12 cellular contexts compared by ENCODE assay signal in genomic region chr6:137297887-137298286, GRCh38.
A peak's percentile ranks its signal among the peaks of the same experiment; 100 is the strongest.
DNase-seq lines count a peak whose midpoint lies in the region; ATAC-seq and TF ChIP-seq lines count a peak whose summit lies in the region.
"Had no signal": no experiment of that assay in that cellular context is flagged by ENCODE, and none has a peak within 500 bp of the region (broad histone marks: within the 10 kb centered on the region; RNA-seq: fewer than 3 reads in every experiment).

No MANE protein-coding gene starts in this region.

- H3K27ac Mint-ChIP-seq in naive thymus-derived CD4-positive, alpha-beta T cell = no peak overlapping the region
- no peak overlapping the region for H3K27ac Mint-ChIP-seq in CD4-positive, alpha-beta memory T cell

- no peaks in the 10 kb centered on the region for H3K36me3 Mint-ChIP-seq in naive thymus-derived CD4-positive, alpha-beta T cell
- H3K36me3 Mint-ChIP-seq in CD4-positive, alpha-beta memory T cell = no peaks in the 10 kb centered on the region

- H3K9me3 ChIP-seq in naive thymus-derived CD4-positive, alpha-beta T cell (ENCODE audit: control insufficient read depth in 2 of 3, low read length in 3 of 3) = no peaks in the 10 kb centered on the region
- no peaks in the 10 kb centered on the region for H3K9me3 ChIP-seq in CD4-positive, alpha-beta memory T cell (ENCODE audit: control insufficient read depth in 1 of 2, low read length in 2 of 2)
- H3K9me3 ChIP-seq: uterus had no signal

- POLR2A ChIA-PET in naive thymus-derived CD4-positive, alpha-beta T cell (lab: Charles Lee) = no interaction called here
- POLR2A ChIA-PET in CD4-positive, alpha-beta memory T cell (lab: Charles Lee; ENCODE audit: partially characterized antibody) = interaction anchor here (1.2 kb wide), 1 partner anchor 13 kb away, joined by 3 read pairs; no protein-coding TSS in a partner anchor

- H3K27me3 ChIP-seq in H7 (ENCODE audit: control insufficient read depth, insufficient read depth, low read length) = no peaks in the 10 kb centered on the region
- H3K27me3 ChIP-seq in naive thymus-derived CD4-positive, alpha-beta T cell (ENCODE audit: control insufficient read depth in 2 of 2, insufficient read depth in 2 of 2, low read length in 2 of 2) = no peaks in the 10 kb centered on the region
- H3K27me3 ChIP-seq in CD4-positive, alpha-beta memory T cell (ENCODE audit: insufficient read depth, low read length) = no peaks in the 10 kb centered on the region
- H3K27me3 ChIP-seq: uterus had no signal

- no peak for TF ChIP-seq CTCF in fibroblast of mammary gland (conservative IDR thresholded peaks at IDR 0.05; ENCODE audit: control insufficient read depth, insufficient read depth, low read depth, low read length)

- intact Hi-C loops in naive thymus-derived CD4-positive, alpha-beta T cell (cut with micrococcal nuclease) = no loop called here
- intact Hi-C loops in CD4-positive, alpha-beta memory T cell (cut with micrococcal nuclease) = no loop called here

- peak; percentile 50 for ATAC-seq in naive thymus-derived CD4-positive, alpha-beta T cell

- peaks cover 0 to 2% (median 0%) of the 10 kb centered on the region in 7 donors for H3K4me1 Mint-ChIP-seq in naive thymus-derived CD4-positive, alpha-beta T cell
- H3K4me1 Mint-ChIP-seq in CD4-positive, alpha-beta memory T cell = no peaks in the 10 kb centered on the region

- H3K9me3 Mint-ChIP-seq in naive thymus-derived CD4-positive, alpha-beta T cell = no peaks in the 10 kb centered on the region
- H3K9me3 Mint-ChIP-seq in CD4-positive, alpha-beta memory T cell = peaks cover 0 to 3% (median 0%) of the 10 kb centered on the region in 8 donors

- H3K27ac ChIP-seq in naive thymus-derived CD4-positive, alpha-beta T cell (ENCODE audit: low read depth, low read length) = no peak overlapping the region
- H3K27ac ChIP-seq in CD4-positive, alpha-beta memory T cell (ENCODE audit: low read depth, low read length) = no peak overlapping the region
- H3K27ac ChIP-seq: uterus had no signal

- DNase-seq in H7 (peak; percentile 69), SKM-1 (lab: John Stamatoyannopoulos, UW; ENCODE audit: unreplicated experiment) (peak; percentile 16), fibroblast of mammary gland (ENCODE audit: low read depth) (peak; percentile 58), GM19240 (ENCODE audit: insufficient read length, low spot score) (no peak), superior temporal gyrus (ENCODE audit: extremely low spot score) (no peak)
- no peak for DNase-seq in naive thymus-derived CD4-positive, alpha-beta T cell
- no peak for DNase-seq in activated CD8-positive, alpha-beta memory T cell treated with anti-CD3 and anti-CD28 coated beads, Interleukin-2, amount 50 U/mL, for 48 hours
- no peak for DNase-seq in CD4-positive, alpha-beta memory T cell
- DNase-seq: effector CD8-positive, alpha-beta T cell; Karpas-422; left cardiac atrium; uterus had no signal

- no peak overlapping the region for H3K4me3 Mint-ChIP-seq in naive thymus-derived CD4-positive, alpha-beta T cell
- H3K4me3 Mint-ChIP-seq in CD4-positive, alpha-beta memory T cell = no peak overlapping the region

- H3K4me3 ChIP-seq in H7 (ENCODE audit: insufficient read depth, low read depth, low read length) (no peak overlapping the region), fibroblast of mammary gland (ENCODE audit: control insufficient read depth, low read depth, low read length) (no peak overlapping the region)
- H3K4me3 ChIP-seq in naive thymus-derived CD4-positive, alpha-beta T cell (ENCODE audit: low read length) = no peak overlapping the region
- H3K4me3 ChIP-seq in CD4-positive, alpha-beta memory T cell (ENCODE audit: low read length in 2 of 2) = no peak overlapping the region
- H3K4me3 ChIP-seq: uterus had no signal

- CTCF ChIA-PET in naive thymus-derived CD4-positive, alpha-beta T cell (lab: Charles Lee) = interaction anchor here (0.6 to 1.0 kb wide), 2 partner anchors 315 to 1196 kb away, joined by 3 read pairs; no protein-coding TSS in a partner anchor
- CTCF ChIA-PET in CD4-positive, alpha-beta memory T cell (lab: Charles Lee; ENCODE audit: partially characterized antibody) = interaction anchor here (0.5 to 2.0 kb wide), 2 partner anchors 17 to 56 kb away, joined by 4 to 10 read pairs; no protein-coding TSS in a partner anchor

- no peaks in the 10 kb centered on the region for H3K4me1 ChIP-seq in naive thymus-derived CD4-positive, alpha-beta T cell (ENCODE audit: control insufficient read depth in 2 of 2, insufficient read depth in 2 of 2, low read length in 2 of 2)
- no peaks in the 10 kb centered on the region for H3K4me1 ChIP-seq in CD4-positive, alpha-beta memory T cell (ENCODE audit: insufficient read depth, low read length)
- H3K4me1 ChIP-seq: uterus had no signal

- H3K27me3 Mint-ChIP-seq in naive thymus-derived CD4-positive, alpha-beta T cell = peaks cover 0 to 27% (median 3%) of the 10 kb centered on the region in 5 donors
- H3K27me3 Mint-ChIP-seq in CD4-positive, alpha-beta memory T cell = peaks cover 0 to 2% of the 10 kb centered on the region in 2 donors

- H3K36me3 ChIP-seq in H7 (replicated peaks; ENCODE audit: control insufficient read depth, insufficient read depth, low read length) = no peaks in the 10 kb centered on the region
- no peaks in the 10 kb centered on the region for H3K36me3 ChIP-seq in naive thymus-derived CD4-positive, alpha-beta T cell (ENCODE audit: control insufficient read depth in 2 of 3, insufficient read depth in 3 of 3, low read length in 3 of 3)
- no peaks in the 10 kb centered on the region for H3K36me3 ChIP-seq in CD4-positive, alpha-beta memory T cell (ENCODE audit: insufficient read depth, low read length)
- H3K36me3 ChIP-seq: uterus had no signal

Comparison
In these comparisons a context has a peak if more than half of its experiments do, and no peak if none do; other contexts are left out.
1. DNase-seq: peak in H7 (single experiment), SKM-1 (single experiment) and fibroblast of mammary gland (single experiment); none in naive thymus-derived CD4-positive, alpha-beta T cell (0 of 9), GM19240 (single experiment), activated CD8-positive, alpha-beta memory T cell treated with anti-CD3 and anti-CD28 coated beads, Interleukin-2, amount 50 U/mL, for 48 hours (single experiment), CD4-positive, alpha-beta memory T cell (0 of 5) and superior temporal gyrus (single experiment).